Comparison of ENCODE assay signal across 10 cellular contexts in the genomic region with DNA sequence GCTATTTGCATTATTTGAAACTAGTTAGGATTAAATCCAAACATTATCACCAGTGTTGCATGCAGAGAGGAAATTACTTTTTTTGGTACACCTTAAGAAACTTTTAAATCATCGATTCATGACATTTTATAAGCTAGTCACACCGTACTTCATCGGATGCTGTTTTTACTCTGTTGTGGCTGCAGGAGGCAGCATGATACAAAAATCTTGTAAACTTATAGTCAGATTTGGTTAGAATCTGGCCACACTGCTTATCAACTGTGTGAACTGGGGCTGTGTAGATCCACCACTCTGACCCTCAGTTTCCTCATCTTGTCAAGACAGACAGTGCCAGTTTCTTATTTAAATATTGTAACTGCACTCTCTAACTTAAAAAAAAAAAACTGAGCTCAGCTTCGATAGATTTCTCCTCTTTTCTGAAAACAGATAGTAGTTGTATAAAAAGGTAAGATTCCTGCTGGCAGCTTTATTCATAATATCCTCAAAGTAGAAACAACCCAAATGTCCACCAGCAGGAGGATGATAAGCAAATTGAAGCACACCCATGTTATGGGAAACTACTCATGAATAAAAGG.
DNase-seq lines count a peak whose midpoint lies in the region; ATAC-seq, FAIRE-seq and TF ChIP-seq lines count a peak whose summit lies in the region.
"Had no signal": no experiment of that assay in that cellular context is flagged by ENCODE, and none has a peak within 500 bp of the region (broad histone marks: within the 10 kb centered on the region; RNA-seq: fewer than 3 reads in every experiment).

No MANE protein-coding gene starts in this region.

- H3K27me3 ChIP-seq in right lobe of liver = no peaks in the 10 kb centered on the region

- no peak overlapping the region for H3K27ac ChIP-seq in right lobe of liver

- H3K9me3 ChIP-seq in right lobe of liver = no peaks in the 10 kb centered on the region

- no peak for FAIRE-seq in HTR-8/SVneo (lab: Jason Lieb, UNC)
- FAIRE-seq: frontal cortex had no signal

- TF ChIP-seq POLR2A in right lobe of liver (IDR thresholded peaks at IDR 0.05) = no peak

- no peaks in the 10 kb centered on the region for H3K4me1 ChIP-seq in right lobe of liver

- peak; percentile 56 for TF ChIP-seq CTCF in LNCAP (IDR thresholded peaks at IDR 0.05)
- TF ChIP-seq CTCF in cardiac fibroblast (IDR thresholded peaks at IDR 0.05; ENCODE audit: low read depth, low read length) = peak; percentile 49
- TF ChIP-seq CTCF in right lobe of liver (IDR thresholded peaks at IDR 0.05) = peak; percentile 37 to 52 (median 40)
- no peak for TF ChIP-seq CTCF in omental fat pad (IDR thresholded peaks at IDR 0.05)

- ATAC-seq in right lobe of liver = peak; percentile 53 to 76 (median 61)
- no peak for ATAC-seq in omental fat pad (ENCODE audit: low FRiP score)

- DNase-seq in AG20443 (ENCODE audit: low spot score) (peak; percentile 32), cardiac fibroblast (ENCODE audit: low read depth in 2 of 2) (peak; percentile 58 to 71), right lobe of liver (no peak), hepatic stellate cell (ENCODE audit: low spot score) (no peak), occipital lobe (lab: John Stamatoyannopoulos, UW) (no peak), HTR-8/SVneo (ENCODE audit: insufficient read length, low spot score) (no peak), omental fat pad (ENCODE audit: low spot score) (no peak)
- DNase-seq: NCI-H1417 treated with DMSO at 0.1 percent for 48 hours had no signal

- H3K4me3 ChIP-seq in cardiac fibroblast (replicated peaks in 1 of 2; ENCODE audit: low read depth in 2 of 2, low read length in 2 of 2) = no peak overlapping the region
- H3K4me3 ChIP-seq in right lobe of liver = no peak overlapping the region

- no peaks in the 10 kb centered on the region for H3K36me3 ChIP-seq in right lobe of liver

- WGBS in right lobe of liver (ENCODE audit: insufficient coverage, low coverage, low lambda C conversion rate, missing lambda C conversion rate) = 33% methylated on average over 4 of the region's 4 CpGs

- intact Hi-C loops in right lobe of liver (cut with DNase I) = loop anchor here in 1 of 2 donors (5.0 kb wide), 1 partner anchor 119 kb away; no protein-coding TSS in a partner anchor

Comparison
In these comparisons a context has a peak if more than half of its experiments do, and no peak if none do; other contexts are left out.
1. DNase-seq: peak in AG20443 (single experiment) and cardiac fibroblast (2 of 2); none in right lobe of liver (0 of 3), hepatic stellate cell (single experiment), occipital lobe (single experiment), HTR-8/SVneo (single experiment) and omental fat pad (single experiment).
2. CTCF ChIP-seq: peak in LNCAP (single experiment), cardiac fibroblast (single experiment) and right lobe of liver (4 of 4); none in omental fat pad (0 of 3).